ENCODE assay signal across 20 cellular contexts in genomic region chr11:10072841-10073240, GRCh38.
"Had no signal": no experiment of that assay in that cellular context is flagged by ENCODE, and none has a peak within 500 bp of the region (broad histone marks: within the 10 kb centered on the region; RNA-seq: fewer than 3 reads in every experiment).

No MANE protein-coding gene starts in this region.

- H3K27ac ChIP-seq: adrenal gland, ascending aorta, cardiac muscle cell, tibial artery had no signal

- H3K27me3 ChIP-seq: adrenal gland, ascending aorta, cardiac muscle cell, tibial artery had no signal

- H3K4me1 ChIP-seq: adrenal gland, ascending aorta had no signal

- DNase-seq: activated CD4-positive, alpha-beta T cell treated with anti-CD3 and anti-CD28 coated beads for 1 hour; activated CD4-positive, alpha-beta T cell treated with anti-CD3 and anti-CD28 coated beads, Interleukin-2, amount 50 U/mL, for 1 hour; activated CD8-positive, alpha-beta T cell treated with anti-CD3 and anti-CD28 coated beads, Interleukin-2, amount 10 ng/mL, durations not matched to agents 7 days and 5 days; activated naive CD4-positive, alpha-beta T cell; activated T-cell treated with anti-CD3 and anti-CD28 coated beads, Interleukin-2, amount 50 U/mL, for 1 hour; adrenal gland; effector CD4-positive, alpha-beta T cell; erythroblast; midbrain; natural killer cell; small intestine; stimulated activated CD4-positive, alpha-beta T cell treated with anti-CD3 and anti-CD28 coated beads, Interleukin-2, amount 100 ng/mL, for 24 hours; stimulated activated naive CD8-positive, alpha-beta T cell treated with anti-CD3 and anti-CD28 coated beads, Interleukin-15, amount 100 ng/mL, for 72 hours; tibial artery had no signal

- ATAC-seq: activated CD8-positive, alpha-beta T cell treated with anti-CD3 and anti-CD28 coated beads, Interleukin-2, amount 10 ng/mL, durations not matched to agents 7 days and 5 days; activated T-helper 17 cell treated with anti-CD3 and anti-CD28 coated beads, Interleukin-2, amount 50 U/mL, for 72 hours; left lobe of liver; natural killer cell; sciatic nerve; stimulated activated effector memory CD8-positive, alpha-beta T cell treated with anti-CD3 and anti-CD28 coated beads, Interleukin-12 subunit alpha, Interleukin-12 subunit beta, amount 100 ng/mL, for 72 hours; stimulated activated naive CD8-positive, alpha-beta T cell treated with anti-CD3 and anti-CD28 coated beads, Interleukin-15, amount 100 ng/mL, for 72 hours had no signal

- H3K36me3 ChIP-seq: adrenal gland, ascending aorta, cardiac muscle cell, tibial artery had no signal

- H3K9me3 ChIP-seq: adrenal gland, tibial artery had no signal

- H3K4me3 ChIP-seq: adrenal gland, ascending aorta, cardiac muscle cell, tibial artery had no signal
